Comparison of ENCODE assay signal across 1 cellular context in genomic region chr15:43792761-43793493, GRCh38.
TF ChIP-seq lines count a peak whose summit lies in the region.

No MANE protein-coding gene starts in this region.

TF ChIP-seq in HepG2, 621 proteins besides CTCF, POLR2A, EP300 and RAD21 (continued from another document):
- TF ChIP-seq KDM5A (IDR thresholded peaks at IDR 0.05; ENCODE audit: borderline replicate concordance, low read length) (peak; percentile 67; the same call in 1 of the 2 replicates), ZNF678 (CRISPR knock-in tag; IDR thresholded peaks at IDR 0.05) (no peak), MED13 (CRISPR knock-in tag; IDR thresholded peaks at IDR 0.05) (no peak), ARID2 (CRISPR knock-in tag; IDR thresholded peaks at IDR 0.05; ENCODE audit: borderline replicate concordance) (0 out of 2 replicates have a peak, but pooled peaks have one; percentile 29), ZNF232 (CRISPR knock-in tag; IDR thresholded peaks at IDR 0.05; ENCODE audit: borderline replicate concordance) (peak; percentile 14; the same call in 1 of the 2 replicates), ZNF253 (CRISPR knock-in tag; IDR thresholded peaks at IDR 0.05; ENCODE audit: borderline replicate concordance) (0 out of 2 replicates have a peak, but pooled peaks have one; percentile 39), ASH2L (IDR thresholded peaks at IDR 0.05; ENCODE audit: insufficient read length, low read depth, low read length) (peak; percentile 25), ZNF333 (CRISPR knock-in tag; IDR thresholded peaks at IDR 0.05; ENCODE audit: borderline replicate concordance) (0 out of 2 replicates have a peak, but pooled peaks have one; percentile 3), ZNF224 (CRISPR knock-in tag; IDR thresholded peaks at IDR 0.05) (0 out of 2 replicates have a peak, but pooled peaks have one; percentile 32), SALL1 (CRISPR knock-in tag; IDR thresholded peaks at IDR 0.05) (no peak), PHF20 (CRISPR knock-in tag; IDR thresholded peaks at IDR 0.05) (peak; percentile 2; the same call in 1 of the 2 replicates)
- TF ChIP-seq, protein P1, sequence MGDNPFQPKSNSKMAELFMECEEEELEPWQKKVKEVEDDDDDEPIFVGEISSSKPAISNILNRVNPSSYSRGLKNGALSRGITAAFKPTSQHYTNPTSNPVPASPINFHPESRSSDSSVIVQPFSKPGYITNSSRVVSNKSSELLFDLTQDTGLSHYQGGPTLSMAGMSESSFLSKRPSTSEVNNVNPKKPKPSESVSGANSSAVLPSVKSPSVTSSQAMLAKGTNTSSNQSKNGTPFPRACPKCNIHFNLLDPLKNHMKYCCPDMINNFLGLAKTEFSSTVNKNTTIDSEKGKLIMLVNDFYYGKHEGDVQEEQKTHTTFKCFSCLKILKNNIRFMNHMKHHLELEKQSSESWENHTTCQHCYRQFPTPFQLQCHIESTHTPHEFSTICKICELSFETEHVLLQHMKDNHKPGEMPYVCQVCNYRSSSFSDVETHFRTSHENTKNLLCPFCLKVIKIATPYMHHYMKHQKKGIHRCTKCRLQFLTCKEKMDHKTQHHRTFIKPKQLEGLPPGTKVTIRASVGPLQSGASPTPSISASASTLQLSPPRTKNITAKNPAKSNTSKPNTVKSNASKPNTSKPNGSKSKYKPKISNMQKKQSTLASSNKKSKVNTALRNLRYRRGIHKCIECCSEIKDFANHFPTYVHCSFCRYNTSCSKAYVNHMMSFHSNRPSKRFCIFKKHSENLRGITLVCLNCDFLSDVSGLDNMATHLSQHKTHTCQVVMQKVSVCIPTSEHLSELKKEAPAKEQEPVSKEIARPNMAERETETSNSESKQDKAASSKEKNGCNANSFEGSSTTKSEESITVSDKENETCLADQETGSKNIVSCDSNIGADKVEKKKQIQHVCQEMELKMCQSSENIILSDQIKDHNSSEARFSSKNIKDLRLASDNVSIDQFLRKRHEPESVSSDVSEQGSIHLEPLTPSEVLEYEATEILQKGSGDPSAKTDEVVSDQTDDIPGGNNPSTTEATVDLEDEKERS (CRISPR knock-in tag; IDR thresholded peaks at IDR 0.05): no peak
